13 cellular contexts compared by ENCODE assay signal in genomic region chr1:172344444-172344843, GRCh38.
DNase-seq lines count a peak whose midpoint lies in the region; ATAC-seq and TF ChIP-seq lines count a peak whose summit lies in the region.
"Had no signal": no experiment of that assay in that cellular context is flagged by ENCODE, and none has a peak within 500 bp of the region (broad histone marks: within the 10 kb centered on the region; RNA-seq: fewer than 3 reads in every experiment).

No MANE protein-coding gene starts in this region.

- H3K36me3 ChIP-seq in heart right ventricle (no peaks in the 10 kb centered on the region), breast epithelium (no peaks in the 10 kb centered on the region), transverse colon (no peaks in the 10 kb centered on the region), colonic mucosa (no peaks in the 10 kb centered on the region)
- H3K36me3 ChIP-seq: cardiac muscle cell, MG63 had no signal

- H3K4me3 Mint-ChIP-seq in natural killer cell: peak overlapping the region; percentile 70
- H3K4me3 Mint-ChIP-seq: activated CD8-positive, alpha-beta T cell treated with anti-CD3 and anti-CD28 coated beads for 36 hours had no signal

- H3K9me3 ChIP-seq in heart right ventricle (peaks cover 0 to 20% (median 10%) of the 10 kb centered on the region in 11 donors), breast epithelium (peaks cover 0 to 4% of the 10 kb centered on the region in 2 donors), transverse colon (peaks cover 0 to 4% of the 10 kb centered on the region in 2 donors), colonic mucosa (no peaks in the 10 kb centered on the region)

- H3K27me3 ChIP-seq in heart right ventricle: no peaks in the 10 kb centered on the region
- H3K27me3 ChIP-seq in breast epithelium: no peaks in the 10 kb centered on the region
- H3K27me3 ChIP-seq in transverse colon: no peaks in the 10 kb centered on the region
- no peaks in the 10 kb centered on the region for H3K27me3 ChIP-seq in colonic mucosa
- H3K27me3 ChIP-seq: cardiac muscle cell, MG63 had no signal

- TF ChIP-seq POLR2A in breast epithelium (IDR thresholded peaks at IDR 0.05) (no peak), transverse colon (IDR thresholded peaks at IDR 0.05) (no peak)

- WGBS in heart right ventricle, 2 donors: 83 to 86% methylated on average over 7 of the region's 7 CpGs
- 83 to 93% methylated on average over 7 of the region's 7 CpGs for WGBS in transverse colon (ENCODE audit: low coverage in 1 of 2), 2 donors

- H3K27ac ChIP-seq in heart right ventricle (peak overlapping the region in 7 of 10 donors; percentile 19 to 76 (median 64)), breast epithelium (peak overlapping the region; percentile 43 to 65), transverse colon (peak overlapping the region; percentile 54 to 72 (median 60)), colonic mucosa (no peak overlapping the region)
- H3K27ac ChIP-seq: cardiac muscle cell had no signal

- H3K27me3 Mint-ChIP-seq in natural killer cell (ENCODE audit: low read depth in 2 of 2): no peaks in the 10 kb centered on the region
- H3K27me3 Mint-ChIP-seq: activated CD8-positive, alpha-beta T cell treated with anti-CD3 and anti-CD28 coated beads for 36 hours had no signal

- peaks cover 11% of the 10 kb centered on the region for H3K36me3 Mint-ChIP-seq in natural killer cell

- TF ChIP-seq CTCF in heart right ventricle (IDR thresholded peaks at IDR 0.05): no peak
- no peak for TF ChIP-seq CTCF in breast epithelium (IDR thresholded peaks at IDR 0.05)
- TF ChIP-seq CTCF in natural killer cell (IDR thresholded peaks at IDR 0.05): no peak
- no peak for TF ChIP-seq CTCF in transverse colon (IDR thresholded peaks at IDR 0.05)
- no peak for TF ChIP-seq CTCF in colonic mucosa (IDR thresholded peaks at IDR 0.05)

- ATAC-seq in heart right ventricle (no peak), natural killer cell (peak; percentile 17 to 41 (median 20)), GM19397 (IDR thresholded peaks at IDR 0.05; ENCODE audit: unreplicated experiment) (no peak)

- in situ Hi-C loops in transverse colon (cut with MboI; ENCODE audit: low pct_ligation_motif_present in 1 of 4, low pct_unique_long_range_greater_than_20kb in 1 of 4, low sequenced_read_pairs in 3 of 4): no loop called here

- TF ChIP-seq EP300 in transverse colon (IDR thresholded peaks at IDR 0.05; ENCODE audit: low read depth): no peak

- no peak for DNase-seq in heart right ventricle
- no peak for DNase-seq in cardiac septum (ENCODE audit: low spot score)
- DNase-seq in breast epithelium (ENCODE audit: low spot score in 2 of 2): no peak
- no peak for DNase-seq in natural killer cell
- DNase-seq in transverse colon: no peak
- DNase-seq in activated CD4-positive, CD25-positive, alpha-beta regulatory T cell (lab: John Stamatoyannopoulos, UW): no peak
- no peak for DNase-seq in colonic mucosa
- DNase-seq: activated CD8-positive, alpha-beta T cell treated with anti-CD3 and anti-CD28 coated beads for 36 hours; activated gamma-delta T cell; NCI-H2107 had no signal

- intact Hi-C loops in heart right ventricle (cut with DNase I): loop anchor here in 1 of 10 donors (10.0 kb wide), 1 partner anchor 50 kb away; no protein-coding TSS in a partner anchor
- intact Hi-C loops in cardiac septum (cut with DNase I): no loop called here
- intact Hi-C loops in breast epithelium (cut with DNase I; ENCODE audit: low total_unique reads): no loop called here
- intact Hi-C loops in natural killer cell (cut with micrococcal nuclease): loop anchor here (2.0 to 5.0 kb wide), 2 partner anchors 14 to 38 kb away; no protein-coding TSS in a partner anchor
- intact Hi-C loops in transverse colon (cut with DNase I; ENCODE audit: low total_unique reads): no loop called here
- intact Hi-C loops in colonic mucosa (cut with DNase I): no loop called here

- H3K4me1 ChIP-seq in heart right ventricle (peaks cover 0 to 50% (median 12%) of the 10 kb centered on the region in 9 donors), breast epithelium (peaks cover 3 to 5% of the 10 kb centered on the region in 2 donors), transverse colon (peaks cover 0 to 21% (median 3%) of the 10 kb centered on the region in 4 donors), colonic mucosa (no peaks in the 10 kb centered on the region)

- peaks cover 4 to 8% of the 10 kb centered on the region in 2 donors for H3K9me3 Mint-ChIP-seq in natural killer cell

- H3K27ac Mint-ChIP-seq in natural killer cell: peak overlapping the region; percentile 85 to 88
- H3K27ac Mint-ChIP-seq: activated CD8-positive, alpha-beta T cell treated with anti-CD3 and anti-CD28 coated beads for 36 hours had no signal

- peaks cover 24 to 31% of the 10 kb centered on the region in 2 donors for H3K4me1 Mint-ChIP-seq in natural killer cell

- no peak overlapping the region for H3K9ac ChIP-seq in colonic mucosa (ENCODE audit: low read depth in 2 of 2, low read length in 2 of 2)

- H3K4me3 ChIP-seq in heart right ventricle (no peak overlapping the region), breast epithelium (no peak overlapping the region), transverse colon (no peak overlapping the region), colonic mucosa (no peak overlapping the region)
- H3K4me3 ChIP-seq: cardiac muscle cell had no signal

Comparison
In these comparisons a context has a peak if more than half of its experiments do, and no peak if none do; other contexts are left out.
1. ATAC-seq: peak in natural killer cell (3 of 3); none in heart right ventricle (0 of 8) and GM19397 (single experiment).